ENCODE assay signal across 8 cellular contexts in the genomic region with DNA sequence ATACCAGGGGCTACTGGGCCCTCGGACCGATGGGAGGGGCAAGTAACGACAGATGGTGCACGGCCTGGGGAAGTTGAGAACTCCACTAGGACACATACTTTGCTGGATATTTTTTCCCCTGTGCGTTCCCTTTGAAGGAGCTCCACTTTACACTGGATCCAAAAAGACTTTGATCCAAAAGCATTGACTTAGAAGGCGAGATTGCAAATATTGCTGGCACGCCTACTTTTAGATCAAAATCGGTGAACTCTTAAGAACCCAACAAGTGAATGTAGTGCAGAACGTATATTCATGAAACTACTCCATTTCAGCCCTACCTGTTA. TPM values are rescaled to one million over a fixed set of nuclear protein-coding genes. Genes with fewer than 3 reads are reported as not detected.
A peak's percentile ranks its signal among the peaks of the same experiment; 100 is the strongest.
DNase-seq lines count a peak whose midpoint lies in the region; TF ChIP-seq lines count a peak whose summit lies in the region.

No MANE protein-coding gene starts in this region.

- no peaks in the 10 kb centered on the region for H3K36me3 ChIP-seq in GM06990 (ENCODE audit: control insufficient read depth, insufficient read depth, low read length)
- no peaks in the 10 kb centered on the region for H3K36me3 ChIP-seq in MM.1S (replicated peaks; ENCODE audit: insufficient read depth, low read length)
- no peaks in the 10 kb centered on the region for H3K36me3 ChIP-seq in effector memory CD4-positive, alpha-beta T cell (ENCODE audit: control insufficient read depth, insufficient read depth, low read length)
- no peaks in the 10 kb centered on the region for H3K36me3 ChIP-seq in ovary

- in situ Hi-C loops in GM13976 (cut with MboI; ENCODE audit: low sequenced_read_pairs, unreplicated experiment), result no loop called here

- peaks cover 14% of the 10 kb centered on the region for H3F3A ChIP-seq in MM.1S (ENCODE audit: insufficient read depth, low read length)

- no peaks in the 10 kb centered on the region for H3K27me3 ChIP-seq in GM06990 (replicated peaks; ENCODE audit: control insufficient read depth, insufficient read depth, low read length)
- H3K27me3 ChIP-seq in MM.1S (replicated peaks; ENCODE audit: insufficient read depth, low read length), result no peaks in the 10 kb centered on the region
- no peaks in the 10 kb centered on the region for H3K27me3 ChIP-seq in effector memory CD4-positive, alpha-beta T cell (replicated peaks; ENCODE audit: control insufficient read depth, insufficient read depth, low read length, poor library complexity, severe bottlenecking)
- no peaks in the 10 kb centered on the region for H3K27me3 ChIP-seq in ovary

- intact Hi-C loops in ovary (cut with DNase I) (no loop called here), head of caudate nucleus (cut with DNase I) (no loop called here)

- no peak for TF ChIP-seq POLR2A in ovary (IDR thresholded peaks at IDR 0.05)

- peak overlapping the region; percentile 89 for H2AFZ ChIP-seq in MM.1S (ENCODE audit: low read length)

- H3K27ac ChIP-seq in MM.1S (ENCODE audit: low read length) (peak overlapping the region; percentile 70; the same call in 1 of the 2 replicates), ovary (peak overlapping the region in 1 of 2 donors; percentile 96)
- H3K27ac ChIP-seq in effector memory CD4-positive, alpha-beta T cell (ENCODE audit: insufficient read depth, low read length, poor library complexity, severe bottlenecking), result peak overlapping the region; percentile 68

- H3K9me2 ChIP-seq in MM.1S (replicated peaks; ENCODE audit: insufficient read depth, low read length), result no peaks in the 10 kb centered on the region

- peak overlapping the region; percentile 73 for H3K4me2 ChIP-seq in MM.1S (ENCODE audit: low read depth, low read length)

- DNase-seq in GM06990 (ENCODE audit: extremely low read depth, insufficient read length) (no peak), MM.1S (no peak), ovary (no peak), GM13976 (ENCODE audit: low spot score) (no peak), cortex of kidney (lab: John Stamatoyannopoulos, UW) (no peak), NK-92 (lab: John Stamatoyannopoulos, UW; ENCODE audit: unreplicated experiment) (no peak), head of caudate nucleus (no peak)
- DNase-seq in effector memory CD4-positive, alpha-beta T cell, result no peak

- TF ChIP-seq EP300 in ovary (IDR thresholded peaks at IDR 0.05), result no peak

- H3K4me3 ChIP-seq in GM06990 (replicated peaks; ENCODE audit: low read depth, low read length), result peak overlapping the region; percentile 81
- peak overlapping the region; percentile 62 for H3K4me3 ChIP-seq in MM.1S (ENCODE audit: low read length)
- peak overlapping the region; percentile 93 for H3K4me3 ChIP-seq in effector memory CD4-positive, alpha-beta T cell (ENCODE audit: insufficient read depth, low read depth, low read length, poor library complexity, severe bottlenecking)
- H3K4me3 ChIP-seq in ovary, result peak overlapping the region; percentile 99

- H3K9me3 ChIP-seq in MM.1S (replicated peaks; ENCODE audit: insufficient read depth, low read length) (no peaks in the 10 kb centered on the region), ovary (no peaks in the 10 kb centered on the region)
- no peaks in the 10 kb centered on the region for H3K9me3 ChIP-seq in effector memory CD4-positive, alpha-beta T cell (ENCODE audit: control insufficient read depth, low read length)

- no peaks in the 10 kb centered on the region for H4K20me1 ChIP-seq in MM.1S (ENCODE audit: insufficient read depth, low read length)

- TF ChIP-seq CTCF in GM06990 (IDR thresholded peaks at IDR 0.05; ENCODE audit: insufficient read depth, low read length, poor library complexity, severe bottlenecking) (no peak), MM.1S (IDR thresholded peaks at IDR 0.05; ENCODE audit: low read length) (no peak), ovary (IDR thresholded peaks at IDR 0.05) (no peak), GM13976 (IDR thresholded peaks at IDR 0.05; ENCODE audit: borderline replicate concordance, control extremely low read depth, extremely low read depth, insufficient read depth, missing control alignments) (no peak)

- peaks cover 28% of the 10 kb centered on the region for H3K79me2 ChIP-seq in MM.1S (ENCODE audit: low read length)

- H3K4me1 ChIP-seq in MM.1S (ENCODE audit: low read length), result peaks cover 10% of the 10 kb centered on the region
- H3K4me1 ChIP-seq in effector memory CD4-positive, alpha-beta T cell (ENCODE audit: control insufficient read depth, insufficient read depth, low read length, poor library complexity, severe bottlenecking), result peaks cover 4% of the 10 kb centered on the region
- H3K4me1 ChIP-seq in ovary (ENCODE audit: insufficient read depth), result peaks cover 3% of the 10 kb centered on the region

- WGBS in ovary, 3 donors, result 32 to 35% (median 33%) methylated on average over 9 of the region's 9 CpGs

- H3K9ac ChIP-seq in MM.1S (ENCODE audit: low read length), result peak overlapping the region; percentile 76; the same call in 1 of the 2 replicates

RNA-seq across cellular contexts. Expression of a gene that starts 0.4 kb away (rescaled TPM):
- total RNA-seq in ovary, result 10 to 100 TPM; 16.1 to 32.6 (median 23.1) TPM
- 10 to 100 TPM; 11.4 to 29.9 TPM for polyA plus RNA-seq in ovary
